In the genomic region with DNA sequence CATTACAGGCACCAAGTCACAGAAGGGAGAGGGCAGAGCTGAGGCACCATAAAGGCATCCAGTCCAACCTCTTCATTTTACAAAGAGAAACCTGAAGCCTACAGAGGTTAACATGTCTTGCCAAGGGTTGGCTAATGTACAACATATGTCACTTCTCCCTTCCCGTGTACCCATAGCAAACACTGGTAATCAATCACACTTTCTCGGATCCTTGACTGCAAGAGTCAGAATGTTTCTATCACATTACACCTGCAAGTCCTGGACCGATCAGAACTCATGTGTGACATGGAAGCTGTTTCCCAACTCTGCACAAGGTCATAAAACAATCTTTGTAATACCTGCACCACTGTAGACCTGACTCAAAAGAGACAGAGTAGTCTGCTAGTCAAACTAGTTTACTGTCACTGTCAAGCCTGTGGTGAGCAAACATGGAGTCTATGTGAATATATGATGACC, we compare ENCODE assay signal across 10 cellular contexts. TPM values are rescaled to one million over a fixed set of nuclear protein-coding genes. Genes with fewer than 3 reads are reported as not detected.
DNase-seq lines count a peak whose midpoint lies in the region; ATAC-seq and TF ChIP-seq lines count a peak whose summit lies in the region.
"Had no signal": no experiment of that assay in that cellular context is flagged by ENCODE, and none has a peak within 500 bp of the region (broad histone marks: within the 10 kb centered on the region; RNA-seq: fewer than 3 reads in every experiment).

No MANE protein-coding gene starts in this region.

- 95 to 97% methylated on average over 3 of the region's 3 CpGs for WGBS in GM23248 (ENCODE audit: low coverage in 1 of 2, low lambda C conversion rate in 2 of 2, missing lambda C conversion rate in 2 of 2), 2 experiments

- ATAC-seq in GM18867 (IDR thresholded peaks at IDR 0.05; ENCODE audit: unreplicated experiment) (peak; percentile 40), GM21717 (IDR thresholded peaks at IDR 0.05; ENCODE audit: unreplicated experiment) (peak; percentile 35), naive B cell (ENCODE audit: low read depth in 2 of 2) (no peak)

- H3K9me2 ChIP-seq in GM23248 (ENCODE audit: insufficient read depth): no peaks in the 10 kb centered on the region

- intact Hi-C loops in A673 (cut with micrococcal nuclease; ENCODE audit: unreplicated experiment): no loop called here

- no peak overlapping the region for H3K4me2 ChIP-seq in GM23248 (ENCODE audit: unreplicated experiment)

- H3K79me2 ChIP-seq in GM23248 (ENCODE audit: insufficient read depth): peaks cover 8% of the 10 kb centered on the region; the same call in 1 of the 2 replicates

- H3K27ac Mint-ChIP-seq in naive B cell: peak overlapping the region; percentile 80 to 97 (median 94)

- H3K27ac ChIP-seq in A673 (ENCODE audit: low read depth, low read length, poor library complexity, severe bottlenecking): no peak overlapping the region
- no peak overlapping the region for H3K27ac ChIP-seq in GM23248
- H3K27ac ChIP-seq: ovary had no signal

- no peaks in the 10 kb centered on the region for H3K9me3 Mint-ChIP-seq in naive B cell

- H3K4me3 ChIP-seq in NB4 (ENCODE audit: low read depth, low read length) (no peak overlapping the region), A673 (ENCODE audit: low read depth, low read length, poor library complexity, severe bottlenecking) (no peak overlapping the region), GM23248 (no peak overlapping the region)
- H3K4me3 ChIP-seq: ovary had no signal

- peaks cover 20 to 30% of the 10 kb centered on the region in 2 donors for H3K36me3 Mint-ChIP-seq in naive B cell

- POLR2A ChIA-PET in A673 (lab: Charles Lee; ENCODE audit: low non-redundant PET): no interaction called here

- H3K27me3 ChIP-seq in A673 (replicated peaks; ENCODE audit: insufficient read depth, low read depth, low read length, poor library complexity) (no peaks in the 10 kb centered on the region), GM23248 (replicated peaks; ENCODE audit: insufficient read depth) (no peaks in the 10 kb centered on the region)
- H3K27me3 ChIP-seq: ovary had no signal

- peaks cover 68 to 88% (median 83%) of the 10 kb centered on the region in 3 donors for H3K4me1 Mint-ChIP-seq in naive B cell

- TF ChIP-seq POLR2A in NB4 (IDR thresholded peaks at IDR 0.05; ENCODE audit: extremely low read depth, insufficient read length): no peak

- H3F3A ChIP-seq in GM23248 (ENCODE audit: insufficient read depth): 0 out of 2 replicates have a peak, but pooled peaks cover 6% of the 10 kb centered on the region

- no peaks in the 10 kb centered on the region for H3K27me3 Mint-ChIP-seq in naive B cell

- BruUV-seq in A673 (replicated peaks; lab: Mats Ljungman, UMichigan): no TSS peak

- CTCF ChIA-PET in A673 (lab: Charles Lee): no interaction called here

- in situ Hi-C loops in GM23248 (cut with MboI): no loop called here

- DNase-seq in NB4 (ENCODE audit: low read depth) (peak; percentile 21), naive B cell (no peak), GM10266 (ENCODE audit: extremely low spot score) (no peak), cerebellar cortex (ENCODE audit: low spot score) (no peak), A673 (ENCODE audit: low spot score) (no peak), GM23248 (no peak)
- DNase-seq: NCI-H446, ovary had no signal

- H3K36me3 ChIP-seq in A673 (ENCODE audit: insufficient read depth, low read length, poor library complexity, severe bottlenecking) (no peaks in the 10 kb centered on the region), GM23248 (ENCODE audit: low read depth) (no peaks in the 10 kb centered on the region)
- H3K36me3 ChIP-seq: ovary had no signal

- H3K9me3 ChIP-seq in A673 (ENCODE audit: low read depth, low read length, poor library complexity, severe bottlenecking) (no peaks in the 10 kb centered on the region), GM23248 (ENCODE audit: low read depth) (no peaks in the 10 kb centered on the region)
- H3K9me3 ChIP-seq: ovary had no signal

- no peak overlapping the region for H2AFZ ChIP-seq in GM23248

- H4K20me1 ChIP-seq in GM23248 (ENCODE audit: insufficient read depth): no peaks in the 10 kb centered on the region

- H3K9ac ChIP-seq in GM23248: no peak overlapping the region

- peak overlapping the region; percentile 82 to 98 (median 92) for H3K4me3 Mint-ChIP-seq in naive B cell

- TF ChIP-seq CTCF in NB4 (IDR thresholded peaks at IDR 0.05; ENCODE audit: low read depth, low read length) (no peak), GM10266 (IDR thresholded peaks at IDR 0.05; ENCODE audit: control insufficient read depth, insufficient read depth, low read depth, missing control alignments) (no peak), A673 (conservative IDR thresholded peaks at IDR 0.05; ENCODE audit: low read depth, low read length) (no peak)

- H3K4me1 ChIP-seq in A673 (ENCODE audit: insufficient read depth, low read length, poor library complexity, severe bottlenecking) (peaks cover 5% of the 10 kb centered on the region), GM23248 (ENCODE audit: insufficient read depth) (peaks cover 7% of the 10 kb centered on the region; the same call in 1 of the 2 replicates)

RNA-seq across cellular contexts. Expression of a gene that starts 6.0 kb away (rescaled TPM):
- polyA plus RNA-seq in naive B cell (ENCODE audit: low read depth in 6 of 6): 100 to 1,000 TPM; 107 to 176 (median 141) TPM
- 17.0 and 22.2 TPM in 2 replicates for total RNA-seq in A673 (2021)
- total RNA-seq in GM23248 (2014; rRNA removed; shearing (Covaris generic)): 4.9 and 8.9 TPM in 2 replicates
- polyA plus RNA-seq in GM23248 (2016; fragmentation: Nextera tagmentation; extraction: Ambion mirVana): 2.7 and 2.9 TPM in 2 replicates

Comparison
In these comparisons a context has a peak if more than half of its experiments do, and no peak if none do; other contexts are left out.
1. ATAC-seq: peak in GM18867 (single experiment) and GM21717 (single experiment); none in naive B cell (0 of 2).